1 cellular context compared by ENCODE assay signal in genomic region chr10:70805619-70806215, GRCh38.
TF ChIP-seq lines count a peak whose summit lies in the region.

No MANE protein-coding gene starts in this region.

TF ChIP-seq in GM23338, 12 proteins besides CTCF, POLR2A, EP300 and RAD21 (continued from another document):
- no peak for TF ChIP-seq ZNF462 (CRISPR knock-in tag; IDR thresholded peaks at IDR 0.05)
